In genomic region chr14:102957222-102957621, GRCh38 we compare ENCODE assay signal across 14 cellular contexts.
"Had no signal": no experiment of that assay in that cellular context is flagged by ENCODE, and none has a peak within 500 bp of the region (broad histone marks: within the 10 kb centered on the region; RNA-seq: fewer than 3 reads in every experiment).

No MANE protein-coding gene starts in this region.

- H3K4me3 Mint-ChIP-seq: activated naive CD4-positive, alpha-beta T cell treated with anti-CD3 and anti-CD28 coated beads, Interleukin-2, amount 50 U/mL, for 24 hours; neural crest cell had no signal

- H3K27ac Mint-ChIP-seq: activated naive CD4-positive, alpha-beta T cell treated with anti-CD3 and anti-CD28 coated beads, Interleukin-2, amount 50 U/mL, for 24 hours had no signal

- H3K9me3 Mint-ChIP-seq: activated naive CD4-positive, alpha-beta T cell treated with anti-CD3 and anti-CD28 coated beads, Interleukin-2, amount 50 U/mL, for 24 hours; neural crest cell had no signal

- H3K27me3 Mint-ChIP-seq: activated naive CD4-positive, alpha-beta T cell treated with anti-CD3 and anti-CD28 coated beads, Interleukin-2, amount 50 U/mL, for 24 hours had no signal

- H3K4me1 ChIP-seq: esophagus muscularis mucosa, heart left ventricle, pancreas, tibial artery, vagina had no signal

- H3K4me1 Mint-ChIP-seq: activated naive CD4-positive, alpha-beta T cell treated with anti-CD3 and anti-CD28 coated beads, Interleukin-2, amount 50 U/mL, for 24 hours; neural crest cell had no signal

- H3K4me3 ChIP-seq: esophagus muscularis mucosa, heart left ventricle, pancreas, tibial artery, vagina had no signal

- H3K27ac ChIP-seq: esophagus muscularis mucosa, heart left ventricle, pancreas, tibial artery, vagina had no signal

- H3K27me3 ChIP-seq: esophagus muscularis mucosa, heart left ventricle, pancreas, tibial artery, vagina had no signal

- DNase-seq: activated CD4-positive, CD25-positive, alpha-beta regulatory T cell; activated effector memory CD4-positive, alpha-beta T cell treated with Interleukin-2 at 50 U/mL for 16 hours; activated T-cell treated with anti-CD3 and anti-CD28 coated beads, Interleukin-2, amount 50 U/mL, for 1 hour; foreskin melanocyte; heart left ventricle; small intestine; T-helper 2 cell; tibial artery had no signal

- ATAC-seq: heart left ventricle, left lobe of liver had no signal

- H3K9me3 ChIP-seq: esophagus muscularis mucosa, heart left ventricle, pancreas, tibial artery, vagina had no signal
